In the genomic region with DNA sequence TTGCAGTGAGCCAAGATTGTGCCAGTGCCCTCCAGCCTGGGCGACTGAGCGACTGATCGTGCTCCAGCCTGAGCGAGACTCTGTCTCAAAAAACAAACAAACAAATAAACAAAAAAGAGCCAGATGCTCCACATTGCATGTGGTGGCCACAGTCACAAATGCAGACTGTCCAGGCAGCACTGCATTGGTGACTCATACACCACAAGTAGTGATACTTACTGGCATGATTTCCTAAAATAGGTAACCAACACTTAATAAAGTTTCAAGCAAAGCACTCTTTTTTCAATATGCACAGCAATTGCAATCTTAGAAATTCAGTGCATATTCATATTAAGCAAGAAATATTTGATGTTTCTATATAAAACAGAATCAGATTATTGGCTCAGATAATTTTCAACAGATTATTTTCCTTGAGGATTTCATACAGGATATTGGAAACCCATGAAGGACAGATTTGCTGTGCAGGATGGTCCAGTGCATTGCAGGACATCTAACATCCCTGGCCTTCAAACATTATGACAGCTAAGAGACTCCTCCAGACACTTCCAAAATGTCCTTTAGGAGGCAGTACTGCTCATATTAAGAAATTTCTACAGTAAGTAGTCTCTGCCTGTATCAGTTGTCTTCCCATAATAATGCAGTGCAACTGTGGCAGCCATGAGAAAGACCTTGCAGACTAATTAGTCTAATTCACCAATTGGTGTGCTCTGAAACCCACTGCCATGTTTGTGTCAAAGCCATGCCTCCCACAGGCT, we compare ENCODE assay signal across 9 cellular contexts. TPM values are rescaled to one million over a fixed set of nuclear protein-coding genes. Genes with fewer than 3 reads are reported as not detected.
DNase-seq lines count a peak whose midpoint lies in the region; ATAC-seq and TF ChIP-seq lines count a peak whose summit lies in the region.
"Had no signal": no experiment of that assay in that cellular context is flagged by ENCODE, and none has a peak within 500 bp of the region (broad histone marks: within the 10 kb centered on the region; RNA-seq: fewer than 3 reads in every experiment).

No MANE protein-coding gene starts in this region.

- H3K9me3 Mint-ChIP-seq in stimulated activated naive B cell treated with anti-CD40 and anti-IgM and Interleukin-4, amounts not matched to agents 10 μg/mL and 1 μg/mL and 100 μg/mL, for 72 hours = no peaks in the 10 kb centered on the region

- H3K4me1 ChIP-seq in cardiac muscle cell (ENCODE audit: low read depth) (no peaks in the 10 kb centered on the region), colonic mucosa (no peaks in the 10 kb centered on the region)

- peaks cover 6% of the 10 kb centered on the region in 2 donors for H3K36me3 Mint-ChIP-seq in stimulated activated naive B cell treated with anti-CD40 and anti-IgM and Interleukin-4, amounts not matched to agents 10 μg/mL and 1 μg/mL and 100 μg/mL, for 72 hours

- no peaks in the 10 kb centered on the region for H3K27me3 ChIP-seq in cardiac muscle cell
- no peaks in the 10 kb centered on the region for H3K27me3 ChIP-seq in colonic mucosa

- no peaks in the 10 kb centered on the region for H3K36me3 ChIP-seq in cardiac muscle cell
- H3K36me3 ChIP-seq in colonic mucosa = no peaks in the 10 kb centered on the region

- H3K27ac ChIP-seq in cardiac muscle cell (no peak overlapping the region), colonic mucosa (no peak overlapping the region)

- ATAC-seq in left cardiac atrium = no peak
- peak; percentile 50 to 68 for ATAC-seq in stimulated activated naive B cell treated with anti-CD40 and anti-IgM and Interleukin-4, amounts not matched to agents 10 μg/mL and 1 μg/mL and 100 μg/mL, for 72 hours (replicated peaks)
- ATAC-seq in GM21737 (IDR thresholded peaks at IDR 0.05; ENCODE audit: unreplicated experiment) = no peak
- ATAC-seq in HG03521 (IDR thresholded peaks at IDR 0.05; ENCODE audit: unreplicated experiment) = no peak
- no peak for ATAC-seq in HG03025 (IDR thresholded peaks at IDR 0.05; ENCODE audit: low FRiP score, unreplicated experiment)

- DNase-seq in cardiac muscle cell (ENCODE audit: low read depth in 1 of 2, low spot score in 1 of 2) (peak in 1 of 2 donors; percentile 37), left cardiac atrium (no peak), MV-4-11 (lab: John Stamatoyannopoulos, UW) (peak; percentile 57), colonic mucosa (no peak)
- no peak for DNase-seq in stimulated activated naive B cell treated with anti-CD40 and anti-IgM and Interleukin-4, amounts not matched to agents 10 μg/mL and 1 μg/mL and 100 μg/mL, for 72 hours
- DNase-seq: GOT3 had no signal

- intact Hi-C loops in left cardiac atrium (cut with DNase I) = no loop called here
- intact Hi-C loops in colonic mucosa (cut with DNase I) = no loop called here

- no peak overlapping the region for H3K9ac ChIP-seq in colonic mucosa (ENCODE audit: low read depth in 2 of 2, low read length in 2 of 2)

- no peaks in the 10 kb centered on the region for H3K27me3 Mint-ChIP-seq in stimulated activated naive B cell treated with anti-CD40 and anti-IgM and Interleukin-4, amounts not matched to agents 10 μg/mL and 1 μg/mL and 100 μg/mL, for 72 hours

- H3K4me3 ChIP-seq in cardiac muscle cell (no peak overlapping the region), colonic mucosa (no peak overlapping the region)

- H3K9me3 ChIP-seq in cardiac muscle cell (ENCODE audit: low read depth) (no peaks in the 10 kb centered on the region), colonic mucosa (no peaks in the 10 kb centered on the region)

- H3K4me3 Mint-ChIP-seq in stimulated activated naive B cell treated with anti-CD40 and anti-IgM and Interleukin-4, amounts not matched to agents 10 μg/mL and 1 μg/mL and 100 μg/mL, for 72 hours = no peak overlapping the region

- TF ChIP-seq CTCF in cardiac muscle cell (IDR thresholded peaks at IDR 0.05; ENCODE audit: low read depth, low read length) (peak; percentile 34), colonic mucosa (IDR thresholded peaks at IDR 0.05) (peak; percentile 14)

- H3K27ac Mint-ChIP-seq in stimulated activated naive B cell treated with anti-CD40 and anti-IgM and Interleukin-4, amounts not matched to agents 10 μg/mL and 1 μg/mL and 100 μg/mL, for 72 hours = no peak overlapping the region

- H3K4me1 Mint-ChIP-seq in stimulated activated naive B cell treated with anti-CD40 and anti-IgM and Interleukin-4, amounts not matched to agents 10 μg/mL and 1 μg/mL and 100 μg/mL, for 72 hours = peaks cover 26 to 44% of the 10 kb centered on the region in 2 donors

RNA-seq across cellular contexts. Expression of a gene that starts 10.5 kb away (rescaled TPM):
- 31.7 and 46.8 TPM in 2 replicates for total RNA-seq in cardiac muscle cell
- 34.2 and 37.1 TPM in 2 replicates for polyA plus RNA-seq in cardiac muscle cell
- 1 to 10 TPM; 3.6 to 5.2 TPM for total RNA-seq in left cardiac atrium
- 10 to 100 TPM; 13.7 to 32.4 TPM for total RNA-seq in colonic mucosa

Comparison
In these comparisons a context has a peak if more than half of its experiments do, and no peak if none do; other contexts are left out.
1. ATAC-seq: peak in stimulated activated naive B cell treated with anti-CD40 and anti-IgM and Interleukin-4, amounts not matched to agents 10 μg/mL and 1 μg/mL and 100 μg/mL, for 72 hours (2 of 2); none in left cardiac atrium (0 of 2), GM21737 (single experiment), HG03521 (single experiment) and HG03025 (single experiment).